Comparison of ENCODE assay signal across 1 cellular context in the genomic region with DNA sequence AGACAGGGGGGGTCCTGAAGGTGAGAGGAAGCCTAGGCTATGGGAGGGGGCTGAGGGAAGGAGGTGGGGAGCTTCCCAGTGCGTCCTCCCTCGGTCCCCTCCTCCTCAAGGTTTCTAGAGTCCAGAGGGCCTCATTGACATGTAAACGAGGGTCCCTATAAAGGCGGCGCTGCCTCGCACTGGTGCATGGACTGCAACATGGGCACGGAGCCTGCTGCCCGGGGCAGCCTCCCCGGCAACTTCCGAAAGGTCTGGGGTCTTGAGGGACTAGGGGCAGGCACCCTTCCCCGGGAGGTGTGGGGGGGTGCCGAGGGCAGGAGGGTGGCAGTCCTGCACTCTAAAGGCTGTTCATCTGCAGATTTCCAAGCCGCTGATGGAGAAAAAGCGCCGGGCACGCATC.
TF ChIP-seq lines count a peak whose summit lies in the region.

A gene with protein sequence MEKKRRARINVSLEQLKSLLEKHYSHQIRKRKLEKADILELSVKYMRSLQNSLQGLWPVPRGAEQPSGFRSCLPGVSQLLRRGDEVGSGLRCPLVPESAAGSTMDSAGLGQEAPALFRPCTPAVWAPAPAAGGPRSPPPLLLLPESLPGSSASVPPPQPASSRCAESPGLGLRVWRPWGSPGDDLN (plus strand): TSS at position 187 of the 400 bp plus-strand sequence. CDS start 187 bp downstream, at position 374.

TF ChIP-seq in IMR-90, 13 proteins besides CTCF, POLR2A, EP300 and RAD21:
- no peak for TF ChIP-seq RCOR1 (IDR thresholded peaks at IDR 0.05; ENCODE audit: insufficient replicate concordance, low read length)
- no peak for TF ChIP-seq MXI1 (IDR thresholded peaks at IDR 0.05; ENCODE audit: borderline replicate concordance, low read depth, low read length)
- TF ChIP-seq SMC3 (IDR thresholded peaks at IDR 0.05; ENCODE audit: low read depth, low read length): no peak
- no peak for TF ChIP-seq CEBPB (IDR thresholded peaks at IDR 0.05; ENCODE audit: low read depth, low read length)
- TF ChIP-seq BHLHE40 (IDR thresholded peaks at IDR 0.05; ENCODE audit: low read depth, low read length): no peak
- no peak for TF ChIP-seq MAFK (IDR thresholded peaks at IDR 0.05; ENCODE audit: low read depth, low read length)
- TF ChIP-seq ELK1 (IDR thresholded peaks at IDR 0.05; ENCODE audit: borderline replicate concordance, low read depth, low read length): no peak
- TF ChIP-seq NFE2L2 (IDR thresholded peaks at IDR 0.05; ENCODE audit: low read depth, low read length): no peak
- no peak for TF ChIP-seq RFX5 (IDR thresholded peaks at IDR 0.05; ENCODE audit: low read depth, low read length)
- no peak for TF ChIP-seq CHD1 (IDR thresholded peaks at IDR 0.05; ENCODE audit: low read depth, low read length)
- TF ChIP-seq MAZ (IDR thresholded peaks at IDR 0.05; ENCODE audit: borderline replicate concordance, low read depth, low read length): no peak
- no peak for TF ChIP-seq FOS (IDR thresholded peaks at IDR 0.05; ENCODE audit: low read depth, low read length)
- TF ChIP-seq, protein P1, sequence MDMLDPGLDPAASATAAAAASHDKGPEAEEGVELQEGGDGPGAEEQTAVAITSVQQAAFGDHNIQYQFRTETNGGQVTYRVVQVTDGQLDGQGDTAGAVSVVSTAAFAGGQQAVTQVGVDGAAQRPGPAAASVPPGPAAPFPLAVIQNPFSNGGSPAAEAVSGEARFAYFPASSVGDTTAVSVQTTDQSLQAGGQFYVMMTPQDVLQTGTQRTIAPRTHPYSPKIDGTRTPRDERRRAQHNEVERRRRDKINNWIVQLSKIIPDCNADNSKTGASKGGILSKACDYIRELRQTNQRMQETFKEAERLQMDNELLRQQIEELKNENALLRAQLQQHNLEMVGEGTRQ (IDR thresholded peaks at IDR 0.05; ENCODE audit: low read depth, low read length): no peak
